In genomic region chr1:71046891-71047634, GRCh38 we compare ENCODE assay signal across 9 cellular contexts. TPM values are rescaled to one million over a fixed set of nuclear protein-coding genes. Genes with fewer than 3 reads are reported as not detected.
DNase-seq lines count a peak whose midpoint lies in the region; ATAC-seq and TF ChIP-seq lines count a peak whose summit lies in the region.
"Had no signal": no experiment of that assay in that cellular context is flagged by ENCODE, and none has a peak within 500 bp of the region (broad histone marks: within the 10 kb centered on the region; RNA-seq: fewer than 3 reads in every experiment).

No MANE protein-coding gene starts in this region.

- CTCF ChIA-PET in HEK293 (lab: Yijun Ruan, JAX): interaction anchor here (0.9 to 1.5 kb wide), 2 partner anchors 81 to 518 kb away, joined by 3 to 8 read pairs; no protein-coding TSS in a partner anchor

- H3K27ac ChIP-seq in HEK293 (ENCODE audit: extremely low read depth, low read depth, low read length) (no peak overlapping the region), foreskin keratinocyte (no peak overlapping the region), neuronal stem cell (replicated peaks; ENCODE audit: low read length) (no peak overlapping the region)

- H2BK120ac ChIP-seq in neuronal stem cell (ENCODE audit: low read depth, low read length): peak overlapping the region; percentile 31

- ATAC-seq in foreskin keratinocyte (peak; percentile 43), GM19023 (IDR thresholded peaks at IDR 0.05; ENCODE audit: unreplicated experiment) (no peak), GM19328 (IDR thresholded peaks at IDR 0.05; ENCODE audit: unreplicated experiment) (no peak)

- peak overlapping the region; percentile 95 for H3K23ac ChIP-seq in neuronal stem cell (ENCODE audit: low read depth, low read length, poor library complexity)

- peak overlapping the region; percentile 98 for H3K4me2 ChIP-seq in neuronal stem cell (ENCODE audit: insufficient read depth, low read length, poor library complexity, severe bottlenecking)

- no peaks in the 10 kb centered on the region for H3K4me1 ChIP-seq in HEK293 (ENCODE audit: control insufficient read depth, insufficient read depth, low read length)
- H3K4me1 ChIP-seq in foreskin keratinocyte: no peaks in the 10 kb centered on the region
- H3K4me1 ChIP-seq in neuronal stem cell (ENCODE audit: control insufficient read depth in 2 of 2, insufficient read depth in 1 of 2, low read depth in 1 of 2, low read length in 2 of 2): peaks cover 2 to 4% of the 10 kb centered on the region in 2 donors

- WGBS in neuronal stem cell (ENCODE audit: extremely low coverage in 2 of 2, insufficient read length in 2 of 2, insufficient replicate concordance in 1 of 2), 2 donors: no CpG with 5 or more reads among the region's 73 CpGs

- TF ChIP-seq CTCF in HEK293 (tag by site-specific recombination; IDR thresholded peaks at IDR 0.05) (no peak), foreskin keratinocyte (conservative IDR thresholded peaks at IDR 0.05) (no peak)

- peak overlapping the region; percentile 99 for H4K8ac ChIP-seq in neuronal stem cell (ENCODE audit: low read depth, low read length)

- DNase-seq in COLO668 (lab: John Stamatoyannopoulos, UW; ENCODE audit: unreplicated experiment) (peak; percentile 66), foreskin keratinocyte (no peak), neuronal stem cell (ENCODE audit: low spot score) (no peak), hippocampal formation (lab: John Stamatoyannopoulos, UW) (no peak)
- peak; percentile 73 for DNase-seq in activated CD8-positive, alpha-beta memory T cell treated with anti-CD3 and anti-CD28 coated beads for 24 hours

- H2BK12ac ChIP-seq in neuronal stem cell (ENCODE audit: low read length): peak overlapping the region; percentile 41

- H3K9ac ChIP-seq in neuronal stem cell (ENCODE audit: low read depth, low read length, poor library complexity): peak overlapping the region; percentile 91

- no peak overlapping the region for H2BK15ac ChIP-seq in neuronal stem cell (ENCODE audit: low read length)

- H2AFZ ChIP-seq in neuronal stem cell (ENCODE audit: low read length): peak overlapping the region; percentile 94

- H3K79me1 ChIP-seq in neuronal stem cell (ENCODE audit: low read depth, low read length): peaks cover 4% of the 10 kb centered on the region

- H3K9me3 ChIP-seq in HEK293 (ENCODE audit: control insufficient read depth, insufficient read depth, low read depth, low read length) (no peaks in the 10 kb centered on the region), neuronal stem cell (replicated peaks in 1 of 2; ENCODE audit: control insufficient read depth in 2 of 2, insufficient read depth in 1 of 2, low read depth in 1 of 2, low read length in 2 of 2) (peaks cover 0 to 7% of the 10 kb centered on the region in 2 donors)

- H3K4ac ChIP-seq in neuronal stem cell (ENCODE audit: low read length): no peak overlapping the region

- H3K4me3 ChIP-seq in HEK293 (ENCODE audit: low read depth, low read length) (peak overlapping the region; percentile 54), neuronal stem cell (ENCODE audit: low read length in 2 of 2) (peak overlapping the region; percentile 35 to 83)

- H2AK5ac ChIP-seq in neuronal stem cell (ENCODE audit: low read depth, low read length): peak overlapping the region; percentile 63

- peak overlapping the region; percentile 90 for H3K18ac ChIP-seq in neuronal stem cell (ENCODE audit: low read length)

- peaks cover 62% of the 10 kb centered on the region for H3K27me3 ChIP-seq in foreskin keratinocyte
- peaks cover 13 to 58% (median 25%) of the 10 kb centered on the region in 3 experiments for H3K27me3 ChIP-seq in neuronal stem cell (ENCODE audit: control insufficient read depth in 3 of 3, insufficient read depth in 3 of 3, low read depth in 1 of 3, low read length in 3 of 3)

- H4K91ac ChIP-seq in neuronal stem cell (ENCODE audit: low read depth, low read length, poor library complexity): no peak overlapping the region

- POLR2A ChIA-PET in HEK293 (lab: Yijun Ruan, JAX): no interaction called here

- no peak overlapping the region for H2BK5ac ChIP-seq in neuronal stem cell (ENCODE audit: low read length)

- no peaks in the 10 kb centered on the region for H3K36me3 ChIP-seq in HEK293 (ENCODE audit: control insufficient read depth in 2 of 2, insufficient read depth in 1 of 2, low read length in 2 of 2)
- no peaks in the 10 kb centered on the region for H3K36me3 ChIP-seq in neuronal stem cell (replicated peaks in 1 of 2; ENCODE audit: control insufficient read depth in 2 of 2, insufficient read depth in 2 of 2, low read length in 2 of 2)

- peak overlapping the region; percentile 82 for H3K14ac ChIP-seq in neuronal stem cell (ENCODE audit: low read length)

TF ChIP-seq in HEK293, 187 proteins besides CTCF, POLR2A, EP300 and RAD21 (continues in another document):
- TF ChIP-seq ZBTB6 (tag by site-specific recombination; IDR thresholded peaks at IDR 0.05) (no peak), ZNF112 (tag by site-specific recombination; IDR thresholded peaks at IDR 0.05) (no peak), ZNF433 (tag by site-specific recombination; IDR thresholded peaks at IDR 0.05; ENCODE audit: low read depth) (no peak), ZNF747 (tag by site-specific recombination; IDR thresholded peaks at IDR 0.05) (no peak), ZFHX2 (tag by site-specific recombination; conservative IDR thresholded peaks at IDR 0.05) (peak; percentile 79), ZNF10 (tag by site-specific recombination; IDR thresholded peaks at IDR 0.05) (no peak), BCL11A (tag by site-specific recombination; IDR thresholded peaks at IDR 0.05; ENCODE audit: low read depth) (no peak), GLIS2 (tag by site-specific recombination; IDR thresholded peaks at IDR 0.05) (0 out of 2 replicates have a peak, but pooled peaks have one; percentile 14), ZBTB26 (tag by site-specific recombination; optimal IDR thresholded peaks at IDR 0.05) (peak; percentile 43), REPIN1 (tag by site-specific recombination; IDR thresholded peaks at IDR 0.05; ENCODE audit: low read depth) (no peak)
- TF ChIP-seq, protein P1, sequence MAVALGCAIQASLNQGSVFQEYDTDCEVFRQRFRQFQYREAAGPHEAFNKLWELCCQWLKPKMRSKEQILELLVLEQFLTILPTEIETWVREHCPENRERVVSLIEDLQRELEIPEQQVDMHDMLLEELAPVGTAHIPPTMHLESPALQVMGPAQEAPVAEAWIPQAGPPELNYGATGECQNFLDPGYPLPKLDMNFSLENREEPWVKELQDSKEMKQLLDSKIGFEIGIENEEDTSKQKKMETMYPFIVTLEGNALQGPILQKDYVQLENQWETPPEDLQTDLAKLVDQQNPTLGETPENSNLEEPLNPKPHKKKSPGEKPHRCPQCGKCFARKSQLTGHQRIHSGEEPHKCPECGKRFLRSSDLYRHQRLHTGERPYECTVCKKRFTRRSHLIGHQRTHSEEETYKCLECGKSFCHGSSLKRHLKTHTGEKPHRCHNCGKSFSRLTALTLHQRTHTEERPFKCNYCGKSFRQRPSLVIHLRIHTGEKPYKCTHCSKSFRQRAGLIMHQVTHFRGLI (tag by site-specific recombination; IDR thresholded peaks at IDR 0.05): no peak

RNA-seq across cellular contexts. Expression of gene PTGER3, which starts 0.6 kb away (rescaled TPM):
- not detected in 2 replicates for total RNA-seq in foreskin keratinocyte
- not detected in 2 replicates for polyA plus RNA-seq in foreskin keratinocyte
- 0.08 TPM for polyA plus RNA-seq in neuronal stem cell (2013, experiment 1 of 2)
- polyA plus RNA-seq in neuronal stem cell (2013, experiment 2 of 2): 0.11 TPM
- total RNA-seq: HT1080 had no signal

RNA-seq across cellular contexts. Expression of gene ZRANB2, which starts 33.8 kb away (rescaled TPM):
- 36.6 and 38.3 TPM in 2 replicates for total RNA-seq in foreskin keratinocyte
- polyA plus RNA-seq in foreskin keratinocyte: 20.8 and 23.4 TPM in 2 replicates
- polyA plus RNA-seq in neuronal stem cell (2013, experiment 1 of 2): 122 TPM
- polyA plus RNA-seq in neuronal stem cell (2013, experiment 2 of 2): 127 TPM

Comparison
In these comparisons a context has a peak if more than half of its experiments do, and no peak if none do; other contexts are left out.
1. DNase-seq: peak in COLO668 (single experiment) and activated CD8-positive, alpha-beta memory T cell treated with anti-CD3 and anti-CD28 coated beads for 24 hours (single experiment); none in foreskin keratinocyte (0 of 2), neuronal stem cell (single experiment) and hippocampal formation (0 of 2).